ENCODE assay signal across 18 cellular contexts in the genomic region with DNA sequence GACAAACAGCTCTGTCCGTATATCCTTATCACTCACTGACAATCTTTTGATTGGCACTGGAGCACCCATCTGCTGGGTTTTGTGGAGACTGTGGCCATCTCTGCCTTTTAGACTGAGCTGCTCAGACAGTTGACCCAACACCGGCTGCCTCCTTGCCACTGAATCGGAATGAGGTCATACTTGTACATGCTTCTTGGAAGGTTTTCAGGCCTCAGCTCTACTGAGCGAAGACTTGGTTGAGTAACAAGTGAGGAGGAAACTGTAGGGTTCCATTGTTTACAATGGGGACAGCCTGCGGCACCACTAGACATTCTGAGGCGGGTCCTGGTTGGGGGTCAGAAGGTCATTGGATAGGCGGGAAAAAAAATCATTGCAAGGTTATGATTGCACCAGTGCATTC.
DNase-seq lines count a peak whose midpoint lies in the region; ATAC-seq lines count a peak whose summit lies in the region.
"Had no signal": no experiment of that assay in that cellular context is flagged by ENCODE, and none has a peak within 500 bp of the region (broad histone marks: within the 10 kb centered on the region; RNA-seq: fewer than 3 reads in every experiment).

No MANE protein-coding gene starts in this region.

- H3K27me3 ChIP-seq in mesenchymal stem cell (ENCODE audit: control insufficient read depth in 1 of 2, insufficient read depth in 1 of 2, low read length in 2 of 2): peaks cover 0 to 3% of the 10 kb centered on the region in 2 experiments
- H3K27me3 ChIP-seq: SJSA1 had no signal

- ATAC-seq in GM18498 (IDR thresholded peaks at IDR 0.05; ENCODE audit: unreplicated experiment): no peak
- ATAC-seq: lower lobe of right lung had no signal

- H3K4ac ChIP-seq in mesenchymal stem cell (ENCODE audit: low read depth in 1 of 2, low read length in 2 of 2): no peak overlapping the region

- no peak overlapping the region for H3K14ac ChIP-seq in mesenchymal stem cell (ENCODE audit: low read length in 2 of 2)

- no peak overlapping the region for H3K4me3 ChIP-seq in mesenchymal stem cell (ENCODE audit: insufficient read depth in 1 of 2, low read depth in 1 of 2, low read length in 2 of 2)
- H3K4me3 ChIP-seq: lower lobe of right lung, SJSA1 had no signal

- no peak overlapping the region for H2BK120ac ChIP-seq in mesenchymal stem cell (ENCODE audit: low read depth, low read length)

- no peaks in the 10 kb centered on the region for H3K79me1 ChIP-seq in mesenchymal stem cell (replicated peaks; ENCODE audit: low read length, poor library complexity, severe bottlenecking)

- H3K36me3 ChIP-seq in mesenchymal stem cell (ENCODE audit: control insufficient read depth in 1 of 2, insufficient read depth in 2 of 2, low read depth in 1 of 2, low read length in 2 of 2): no peaks in the 10 kb centered on the region
- H3K36me3 ChIP-seq: lower lobe of right lung, SJSA1 had no signal

- no peak overlapping the region for H4K8ac ChIP-seq in mesenchymal stem cell (ENCODE audit: low read length)

- H2AK5ac ChIP-seq in mesenchymal stem cell (ENCODE audit: low read length, severe bottlenecking): no peak overlapping the region

- H3K4me2 ChIP-seq in mesenchymal stem cell (ENCODE audit: low read length, poor library complexity, severe bottlenecking): no peak overlapping the region

- 72% methylated on average over 6 of the region's 7 CpGs for WGBS in mesenchymal stem cell

- H3K27ac ChIP-seq in mesenchymal stem cell (ENCODE audit: low read length, poor library complexity, severe bottlenecking): no peak overlapping the region
- H3K27ac ChIP-seq: lower lobe of right lung, SJSA1 had no signal

- H2AFZ ChIP-seq in mesenchymal stem cell (ENCODE audit: low read depth, low read length): no peak overlapping the region

- no peak overlapping the region for H3K23ac ChIP-seq in mesenchymal stem cell (ENCODE audit: low read length in 2 of 2)

- H2BK15ac ChIP-seq in mesenchymal stem cell (ENCODE audit: low read depth, poor library complexity, severe bottlenecking): no peak overlapping the region

- no peak overlapping the region for H4K91ac ChIP-seq in mesenchymal stem cell (ENCODE audit: low read length)

- DNase-seq in EL (peak; percentile 31), MV-4-11 (lab: John Stamatoyannopoulos, UW) (peak; percentile 84), cerebellar cortex (ENCODE audit: low spot score) (peak; percentile 31), mesenchymal stem cell (peak; percentile 69), NCI-H526 (lab: John Stamatoyannopoulos, UW) (no peak), DMS153 treated with DMSO at 0.1 percent for 48 hours (lab: John Stamatoyannopoulos, UW; ENCODE audit: unreplicated experiment) (no peak), hypothalamus (lab: John Stamatoyannopoulos, UW) (no peak)
- DNase-seq: activated CD4-positive, alpha-beta T cell treated with anti-CD3 and anti-CD28 coated beads for 4 hours; activated gamma-delta T cell treated with Interleukin-2 at 50 U/mL for 16 hours; anterior cingulate cortex; HCEC 1CT; head of caudate nucleus; lower lobe of right lung; NCI-H187 treated with DMSO at 0.1 percent for 48 hours; NCI-H524; T-helper 9 cell had no signal

- no peak overlapping the region for H3K18ac ChIP-seq in mesenchymal stem cell (ENCODE audit: low read depth in 1 of 2, low read length in 2 of 2)

- H3K9ac ChIP-seq in mesenchymal stem cell (ENCODE audit: low read length): no peak overlapping the region

- H3K9me3 ChIP-seq in mesenchymal stem cell (ENCODE audit: control insufficient read depth, low read length): no peaks in the 10 kb centered on the region
- H3K9me3 ChIP-seq: lower lobe of right lung, SJSA1 had no signal

- H2BK5ac ChIP-seq in mesenchymal stem cell (ENCODE audit: low read depth, low read length, poor library complexity, severe bottlenecking): no peak overlapping the region

- no peak overlapping the region for H2BK12ac ChIP-seq in mesenchymal stem cell (ENCODE audit: low read length in 2 of 2)

- H3K4me1 ChIP-seq in mesenchymal stem cell (ENCODE audit: control insufficient read depth, insufficient read depth, low read depth, low read length): no peaks in the 10 kb centered on the region
- H3K4me1 ChIP-seq: lower lobe of right lung had no signal

Comparison
In these comparisons a context has a peak if more than half of its experiments do, and no peak if none do; other contexts are left out.
1. DNase-seq: peak in EL (single experiment), MV-4-11 (single experiment), cerebellar cortex (single experiment) and mesenchymal stem cell (single experiment); none in NCI-H526 (0 of 2), DMS153 treated with DMSO at 0.1 percent for 48 hours (single experiment) and hypothalamus (0 of 51).